In the genomic region with DNA sequence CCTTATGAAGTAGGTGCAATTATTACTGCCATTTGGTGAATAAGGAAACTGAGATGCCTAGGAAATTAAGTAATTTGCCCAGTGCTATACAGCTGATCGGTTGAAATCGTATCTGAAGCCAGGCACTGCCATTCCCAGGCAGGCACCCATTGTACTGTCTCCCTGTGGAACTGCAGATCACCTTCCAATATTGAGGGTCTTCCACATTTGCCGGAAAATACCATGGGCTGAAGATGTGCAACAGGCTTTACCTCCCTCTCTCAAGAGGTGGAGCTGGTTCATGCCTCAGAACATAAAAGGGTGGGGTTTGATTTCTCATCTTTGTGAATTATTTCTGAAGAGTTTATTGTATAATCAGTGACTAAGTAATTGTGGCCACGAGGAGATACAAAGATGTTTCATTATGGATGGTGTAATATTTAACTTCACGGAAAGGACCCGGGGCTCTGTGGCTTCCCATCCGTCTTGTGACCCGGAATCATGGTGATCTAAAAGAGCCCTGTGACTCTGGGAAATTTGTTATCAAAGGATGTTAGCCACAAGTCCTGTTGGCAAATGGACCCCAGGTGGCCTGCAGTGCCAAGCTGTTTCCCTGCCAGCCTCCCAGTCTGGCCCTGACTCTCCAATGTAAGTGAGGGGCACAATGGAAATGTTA, we compare ENCODE assay signal across 21 cellular contexts.
DNase-seq lines count a peak whose midpoint lies in the region; ATAC-seq and TF ChIP-seq lines count a peak whose summit lies in the region.
"Had no signal": no experiment of that assay in that cellular context is flagged by ENCODE, and none has a peak within 500 bp of the region (broad histone marks: within the 10 kb centered on the region; RNA-seq: fewer than 3 reads in every experiment).

No MANE protein-coding gene starts in this region.

- no peaks in the 10 kb centered on the region for H3K36me3 Mint-ChIP-seq in activated CD4-positive, alpha-beta T cell treated with anti-CD3 and anti-CD28 coated beads, Interleukin-2, amount 10 ng/mL, durations not matched to agents 24 days and 14 days (ENCODE audit: low read depth)
- no peaks in the 10 kb centered on the region for H3K36me3 Mint-ChIP-seq in activated CD4-positive, alpha-beta T cell treated with anti-CD3 and anti-CD28 coated beads for 36 hours (ENCODE audit: low read depth)
- H3K36me3 Mint-ChIP-seq in activated CD8-positive, alpha-beta T cell treated with anti-CD3 and anti-CD28 coated beads, Interleukin-2, amount 10 ng/mL, durations not matched to agents 7 days and 5 days (ENCODE audit: low read depth): no peaks in the 10 kb centered on the region
- H3K36me3 Mint-ChIP-seq in mesothelial cell of epicardium: no peaks in the 10 kb centered on the region
- H3K36me3 Mint-ChIP-seq: natural killer cell treated with Interleukin-12 subunit alpha and Interleukin-12 subunit beta and Interleukin-15 and Interleukin-18, amount 100 ng/mL, for 72 hours had no signal

- H3K4me3 Mint-ChIP-seq in activated CD4-positive, alpha-beta T cell treated with anti-CD3 and anti-CD28 coated beads, Interleukin-2, amount 10 ng/mL, durations not matched to agents 24 days and 14 days: no peak overlapping the region
- no peak overlapping the region for H3K4me3 Mint-ChIP-seq in activated CD4-positive, alpha-beta T cell treated with anti-CD3 and anti-CD28 coated beads for 36 hours
- no peak overlapping the region for H3K4me3 Mint-ChIP-seq in activated CD8-positive, alpha-beta T cell treated with anti-CD3 and anti-CD28 coated beads, Interleukin-2, amount 10 ng/mL, durations not matched to agents 7 days and 5 days
- H3K4me3 Mint-ChIP-seq in mesothelial cell of epicardium: no peak overlapping the region
- H3K4me3 Mint-ChIP-seq: activated T-helper 1 cell treated with anti-CD3 and anti-CD28 coated beads, Interleukin-12 subunit alpha, Interleukin-12 subunit beta, Interleukin-2, Interleukin-4 antibody, amounts not matched to agents 30 ng/mL and 10 ng/mL and 1 ng/mL, durations not matched to agents 14 hours and 24 hours and 36 hours; natural killer cell treated with Interleukin-12 subunit alpha and Interleukin-12 subunit beta and Interleukin-15 and Interleukin-18, amount 100 ng/mL, for 72 hours had no signal

- CTCF ChIA-PET in activated CD4-positive, alpha-beta T cell treated with anti-CD3 and anti-CD28 coated beads for 36 hours (lab: Charles Lee): no interaction called here
- CTCF ChIA-PET in activated CD8-positive, alpha-beta T cell treated with anti-CD3 and anti-CD28 coated beads, Interleukin-2, amount 10 ng/mL, durations not matched to agents 7 days and 5 days (lab: Charles Lee): no interaction called here

- H3K9me3 Mint-ChIP-seq in activated CD4-positive, alpha-beta T cell treated with anti-CD3 and anti-CD28 coated beads, Interleukin-2, amount 10 ng/mL, durations not matched to agents 24 days and 14 days: no peaks in the 10 kb centered on the region
- H3K9me3 Mint-ChIP-seq in activated CD4-positive, alpha-beta T cell treated with anti-CD3 and anti-CD28 coated beads for 36 hours (ENCODE audit: low read depth): no peaks in the 10 kb centered on the region
- no peaks in the 10 kb centered on the region for H3K9me3 Mint-ChIP-seq in activated CD8-positive, alpha-beta T cell treated with anti-CD3 and anti-CD28 coated beads, Interleukin-2, amount 10 ng/mL, durations not matched to agents 7 days and 5 days (ENCODE audit: insufficient read depth)
- H3K9me3 Mint-ChIP-seq in mesothelial cell of epicardium: no peaks in the 10 kb centered on the region
- H3K9me3 Mint-ChIP-seq: activated T-helper 1 cell treated with anti-CD3 and anti-CD28 coated beads, Interleukin-12 subunit alpha, Interleukin-12 subunit beta, Interleukin-2, Interleukin-4 antibody, amounts not matched to agents 30 ng/mL and 10 ng/mL and 1 ng/mL, durations not matched to agents 14 hours and 24 hours and 36 hours; natural killer cell treated with Interleukin-12 subunit alpha and Interleukin-12 subunit beta and Interleukin-15 and Interleukin-18, amount 100 ng/mL, for 72 hours had no signal

- H3K27ac Mint-ChIP-seq in activated CD4-positive, alpha-beta T cell treated with anti-CD3 and anti-CD28 coated beads, Interleukin-2, amount 10 ng/mL, durations not matched to agents 24 days and 14 days: no peak overlapping the region
- H3K27ac Mint-ChIP-seq in activated CD4-positive, alpha-beta T cell treated with anti-CD3 and anti-CD28 coated beads for 36 hours: no peak overlapping the region
- no peak overlapping the region for H3K27ac Mint-ChIP-seq in activated CD8-positive, alpha-beta T cell treated with anti-CD3 and anti-CD28 coated beads, Interleukin-2, amount 10 ng/mL, durations not matched to agents 7 days and 5 days
- no peak overlapping the region for H3K27ac Mint-ChIP-seq in mesothelial cell of epicardium
- H3K27ac Mint-ChIP-seq: activated T-helper 1 cell treated with anti-CD3 and anti-CD28 coated beads, Interleukin-12 subunit alpha, Interleukin-12 subunit beta, Interleukin-2, Interleukin-4 antibody, amounts not matched to agents 30 ng/mL and 10 ng/mL and 1 ng/mL, durations not matched to agents 14 hours and 24 hours and 36 hours had no signal

- intact Hi-C loops in activated CD4-positive, alpha-beta T cell treated with anti-CD3 and anti-CD28 coated beads, Interleukin-2, amount 10 ng/mL, durations not matched to agents 24 days and 14 days (cut with micrococcal nuclease): no loop called here
- intact Hi-C loops in activated CD4-positive, alpha-beta T cell treated with anti-CD3 and anti-CD28 coated beads for 36 hours (cut with DNase I, micrococcal nuclease): no loop called here

- H3K4me1 Mint-ChIP-seq in activated CD4-positive, alpha-beta T cell treated with anti-CD3 and anti-CD28 coated beads, Interleukin-2, amount 10 ng/mL, durations not matched to agents 24 days and 14 days: no peaks in the 10 kb centered on the region
- H3K4me1 Mint-ChIP-seq in activated CD4-positive, alpha-beta T cell treated with anti-CD3 and anti-CD28 coated beads for 36 hours: no peaks in the 10 kb centered on the region
- H3K4me1 Mint-ChIP-seq in activated CD8-positive, alpha-beta T cell treated with anti-CD3 and anti-CD28 coated beads, Interleukin-2, amount 10 ng/mL, durations not matched to agents 7 days and 5 days (ENCODE audit: low read depth): peaks cover 4% of the 10 kb centered on the region
- peaks cover 2% of the 10 kb centered on the region for H3K4me1 Mint-ChIP-seq in mesothelial cell of epicardium

- TF ChIP-seq CTCF in mesothelial cell of epicardium (IDR thresholded peaks at IDR 0.05; ENCODE audit: unreplicated experiment): no peak

- H3K27me3 Mint-ChIP-seq in activated CD4-positive, alpha-beta T cell treated with anti-CD3 and anti-CD28 coated beads, Interleukin-2, amount 10 ng/mL, durations not matched to agents 24 days and 14 days: peaks cover 2% of the 10 kb centered on the region
- no peaks in the 10 kb centered on the region for H3K27me3 Mint-ChIP-seq in activated CD4-positive, alpha-beta T cell treated with anti-CD3 and anti-CD28 coated beads for 36 hours
- no peaks in the 10 kb centered on the region for H3K27me3 Mint-ChIP-seq in activated CD8-positive, alpha-beta T cell treated with anti-CD3 and anti-CD28 coated beads, Interleukin-2, amount 10 ng/mL, durations not matched to agents 7 days and 5 days (ENCODE audit: low read depth)
- no peaks in the 10 kb centered on the region for H3K27me3 Mint-ChIP-seq in mesothelial cell of epicardium (ENCODE audit: low read depth)
- H3K27me3 Mint-ChIP-seq: natural killer cell treated with Interleukin-12 subunit alpha and Interleukin-12 subunit beta and Interleukin-15 and Interleukin-18, amount 100 ng/mL, for 72 hours had no signal

- no peak for ATAC-seq in activated CD4-positive, alpha-beta T cell treated with anti-CD3 and anti-CD28 coated beads for 36 hours
- no peak for ATAC-seq in activated CD8-positive, alpha-beta T cell treated with anti-CD3 and anti-CD28 coated beads, Interleukin-2, amount 10 ng/mL, durations not matched to agents 7 days and 5 days
- ATAC-seq: natural killer cell treated with Interleukin-12 subunit alpha and Interleukin-12 subunit beta and Interleukin-15 and Interleukin-18, amount 100 ng/mL, for 72 hours had no signal

- peak; percentile 34 for DNase-seq in activated CD4-positive, alpha-beta T cell treated with anti-CD3 and anti-CD28 coated beads, Interleukin-2, amount 10 ng/mL, durations not matched to agents 24 days and 14 days
- no peak for DNase-seq in activated CD4-positive, alpha-beta T cell treated with anti-CD3 and anti-CD28 coated beads for 36 hours
- DNase-seq in cerebellar cortex (ENCODE audit: low spot score): peak; percentile 48
- peak; percentile 75 for DNase-seq in kidney glomerular epithelial cell (lab: John Stamatoyannopoulos, UW)
- DNase-seq in renal cortical epithelial cell (ENCODE audit: low read depth): peak; percentile 88
- no peak for DNase-seq in activated CD8-positive, alpha-beta T cell treated with anti-CD3 and anti-CD28 coated beads, Interleukin-2, amount 10 ng/mL, durations not matched to agents 7 days and 5 days
- DNase-seq in mesothelial cell of epicardium (ENCODE audit: low spot score in 2 of 2, unreplicated experiment in 2 of 2): no peak
- DNase-seq in activated CD4-positive, alpha-beta T cell treated with anti-CD3 and anti-CD28 coated beads, Interleukin-2, amount 50 U/mL, for 4 hours: no peak
- DNase-seq: activated CD4-positive, alpha-beta T cell treated with anti-CD3 and anti-CD28 coated beads, Interleukin-2, amount 50 U/mL, for 48 hours; activated CD4-positive, CD25-positive, alpha-beta regulatory T cell; activated naive CD4-positive, alpha-beta T cell treated with Interleukin-2 at 50 U/mL for 16 hours; DMS 273 treated with DMSO at 0.1 percent for 48 hours; KG1; MM.1S; NCI-H2029; NCI-H510A treated with DMSO at 0.1 percent for 48 hours; stimulated activated CD4-positive, alpha-beta T cell treated with anti-CD3 and anti-CD28 coated beads, Interleukin-1b, Interleukin-23, amount 100 ng/mL, for 48 hours; stimulated activated naive CD4-positive, alpha-beta T cell treated with Interleukin-2 at 50 U/mL for 16 hours; testis had no signal

- POLR2A ChIA-PET in activated CD4-positive, alpha-beta T cell treated with anti-CD3 and anti-CD28 coated beads for 36 hours (lab: Charles Lee): no interaction called here
- POLR2A ChIA-PET in activated CD8-positive, alpha-beta T cell treated with anti-CD3 and anti-CD28 coated beads, Interleukin-2, amount 10 ng/mL, durations not matched to agents 7 days and 5 days (lab: Charles Lee): no interaction called here

Comparison
In these comparisons a context has a peak if more than half of its experiments do, and no peak if none do; other contexts are left out.
1. DNase-seq: peak in activated CD4-positive, alpha-beta T cell treated with anti-CD3 and anti-CD28 coated beads, Interleukin-2, amount 10 ng/mL, durations not matched to agents 24 days and 14 days (single experiment), cerebellar cortex (single experiment), kidney glomerular epithelial cell (single experiment) and renal cortical epithelial cell (single experiment); none in activated CD4-positive, alpha-beta T cell treated with anti-CD3 and anti-CD28 coated beads for 36 hours (single experiment), activated CD8-positive, alpha-beta T cell treated with anti-CD3 and anti-CD28 coated beads, Interleukin-2, amount 10 ng/mL, durations not matched to agents 7 days and 5 days (single experiment), mesothelial cell of epicardium (0 of 2) and activated CD4-positive, alpha-beta T cell treated with anti-CD3 and anti-CD28 coated beads, Interleukin-2, amount 50 U/mL, for 4 hours (0 of 2).